ENCODE assay signal across 17 cellular contexts in the genomic region with DNA sequence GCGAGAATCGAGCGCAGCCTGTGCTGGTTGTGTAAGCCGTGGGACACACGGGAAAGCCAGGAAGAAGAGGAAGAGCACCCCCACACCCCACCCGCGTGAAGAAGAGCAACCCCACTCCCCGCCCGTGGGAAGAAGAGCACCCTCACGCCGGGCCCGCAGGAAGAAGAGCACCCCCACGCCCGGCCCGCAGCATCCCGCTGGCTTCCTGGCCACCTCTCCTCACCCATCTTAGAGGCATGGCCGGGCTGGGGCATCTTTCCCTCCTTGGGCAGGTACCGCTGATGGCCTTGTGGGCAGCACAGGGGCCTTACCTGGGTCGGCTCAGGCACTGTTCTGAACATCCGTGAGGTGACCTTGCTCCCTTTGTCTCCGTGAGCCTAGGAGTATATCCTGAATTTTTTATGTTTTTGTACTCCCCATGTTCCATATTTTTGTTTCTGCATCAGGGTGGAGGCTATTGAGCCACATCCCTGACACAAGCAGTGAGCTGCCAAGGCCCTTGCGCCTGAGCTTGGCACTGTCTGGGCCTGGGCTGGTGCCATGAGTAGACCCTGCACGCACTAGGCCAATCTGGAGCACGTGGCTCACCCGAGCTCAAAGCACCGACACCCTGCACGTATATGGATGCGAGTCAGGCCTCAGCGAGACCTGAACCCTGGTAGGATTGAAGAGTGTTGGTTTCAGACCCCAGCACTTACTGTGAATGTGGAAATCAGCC.
A peak's percentile ranks its signal among the peaks of the same experiment; 100 is the strongest.
DNase-seq lines count a peak whose midpoint lies in the region; ATAC-seq and TF ChIP-seq lines count a peak whose summit lies in the region.
"Had no signal": no experiment of that assay in that cellular context is flagged by ENCODE, and none has a peak within 500 bp of the region (broad histone marks: within the 10 kb centered on the region; RNA-seq: fewer than 3 reads in every experiment).

No MANE protein-coding gene starts in this region.

- H3K27ac Mint-ChIP-seq in activated CD8-positive, alpha-beta T cell treated with anti-CD3 and anti-CD28 coated beads, Interleukin-2, amount 10 ng/mL, durations not matched to agents 7 days and 5 days, result peak overlapping the region; percentile 36
- H3K27ac Mint-ChIP-seq in activated CD8-positive, alpha-beta T cell treated with anti-CD3 and anti-CD28 coated beads for 36 hours, result no peak overlapping the region
- H3K27ac Mint-ChIP-seq in stimulated activated memory B cell treated with anti-CD40 and anti-IgM and Interleukin-4, amounts not matched to agents 10 μg/mL and 1 μg/mL and 100 μg/mL, for 72 hours, result peak overlapping the region; percentile 35
- no peak overlapping the region for H3K27ac Mint-ChIP-seq in Caco-2 (ENCODE audit: unreplicated experiment)
- H3K27ac Mint-ChIP-seq: B cell had no signal

- H3K27me3 Mint-ChIP-seq in activated CD8-positive, alpha-beta T cell treated with anti-CD3 and anti-CD28 coated beads, Interleukin-2, amount 10 ng/mL, durations not matched to agents 7 days and 5 days (ENCODE audit: low read depth), result no peaks in the 10 kb centered on the region
- no peaks in the 10 kb centered on the region for H3K27me3 Mint-ChIP-seq in activated CD8-positive, alpha-beta T cell treated with anti-CD3 and anti-CD28 coated beads for 36 hours
- no peaks in the 10 kb centered on the region for H3K27me3 Mint-ChIP-seq in stimulated activated memory B cell treated with anti-CD40 and anti-IgM and Interleukin-4, amounts not matched to agents 10 μg/mL and 1 μg/mL and 100 μg/mL, for 72 hours
- H3K27me3 Mint-ChIP-seq in Caco-2 (ENCODE audit: insufficient read depth, unreplicated experiment), result no peaks in the 10 kb centered on the region
- H3K27me3 Mint-ChIP-seq: B cell had no signal

- H3K4me3 ChIP-seq in coronary artery (no peak overlapping the region), Caco-2 (ENCODE audit: low read depth, low read length) (no peak overlapping the region)
- H3K4me3 ChIP-seq: K562, Peyer's patch had no signal

- H3K27me3 ChIP-seq in Caco-2 (replicated peaks; ENCODE audit: control insufficient read depth, insufficient read depth, low read length), result no peaks in the 10 kb centered on the region
- H3K27me3 ChIP-seq: Peyer's patch had no signal

- H3K4me1 Mint-ChIP-seq in activated CD8-positive, alpha-beta T cell treated with anti-CD3 and anti-CD28 coated beads, Interleukin-2, amount 10 ng/mL, durations not matched to agents 7 days and 5 days (ENCODE audit: low read depth), result peaks cover 11% of the 10 kb centered on the region
- H3K4me1 Mint-ChIP-seq in activated CD8-positive, alpha-beta T cell treated with anti-CD3 and anti-CD28 coated beads for 36 hours (ENCODE audit: low read depth), result peaks cover 8% of the 10 kb centered on the region
- H3K4me1 Mint-ChIP-seq in stimulated activated memory B cell treated with anti-CD40 and anti-IgM and Interleukin-4, amounts not matched to agents 10 μg/mL and 1 μg/mL and 100 μg/mL, for 72 hours, result peaks cover 16% of the 10 kb centered on the region
- no peaks in the 10 kb centered on the region for H3K4me1 Mint-ChIP-seq in Caco-2 (ENCODE audit: low read depth, unreplicated experiment)

- no peaks in the 10 kb centered on the region for H3K36me3 ChIP-seq in Caco-2 (ENCODE audit: control insufficient read depth, insufficient read depth, low read length)

- POLR2A ChIA-PET in activated CD8-positive, alpha-beta T cell treated with anti-CD3 and anti-CD28 coated beads, Interleukin-2, amount 10 ng/mL, durations not matched to agents 7 days and 5 days (lab: Charles Lee), result no interaction called here
- POLR2A ChIA-PET in activated CD8-positive, alpha-beta T cell treated with anti-CD3 and anti-CD28 coated beads for 36 hours (lab: Charles Lee), result no interaction called here
- POLR2A ChIA-PET in Caco-2 (lab: Charles Lee), result no interaction called here

- TF ChIP-seq CTCF in activated CD8-positive, alpha-beta T cell treated with anti-CD3 and anti-CD28 coated beads for 36 hours (IDR thresholded peaks at IDR 0.05), result no peak
- no peak for TF ChIP-seq CTCF in coronary artery (IDR thresholded peaks at IDR 0.05)
- no peak for TF ChIP-seq CTCF in Caco-2 (IDR thresholded peaks at IDR 0.05; ENCODE audit: insufficient read depth in 1 of 2, low read depth in 1 of 2, low read length in 1 of 2, severe bottlenecking in 1 of 2, unreplicated experiment in 1 of 2)

- H3K9me3 Mint-ChIP-seq in activated CD8-positive, alpha-beta T cell treated with anti-CD3 and anti-CD28 coated beads, Interleukin-2, amount 10 ng/mL, durations not matched to agents 7 days and 5 days (ENCODE audit: insufficient read depth), result no peaks in the 10 kb centered on the region
- no peaks in the 10 kb centered on the region for H3K9me3 Mint-ChIP-seq in activated CD8-positive, alpha-beta T cell treated with anti-CD3 and anti-CD28 coated beads for 36 hours
- H3K9me3 Mint-ChIP-seq in stimulated activated memory B cell treated with anti-CD40 and anti-IgM and Interleukin-4, amounts not matched to agents 10 μg/mL and 1 μg/mL and 100 μg/mL, for 72 hours, result no peaks in the 10 kb centered on the region
- H3K9me3 Mint-ChIP-seq in Caco-2 (ENCODE audit: unreplicated experiment), result no peaks in the 10 kb centered on the region
- H3K9me3 Mint-ChIP-seq: H9 had no signal

- no peaks in the 10 kb centered on the region for H3K4me1 ChIP-seq in Caco-2

- CTCF ChIA-PET in activated CD8-positive, alpha-beta T cell treated with anti-CD3 and anti-CD28 coated beads, Interleukin-2, amount 10 ng/mL, durations not matched to agents 7 days and 5 days (lab: Charles Lee), result no interaction called here
- CTCF ChIA-PET in activated CD8-positive, alpha-beta T cell treated with anti-CD3 and anti-CD28 coated beads for 36 hours (lab: Charles Lee), result no interaction called here
- CTCF ChIA-PET in Caco-2 (lab: Charles Lee), result interaction anchor here (0.6 kb wide), 1 partner anchor 83 kb away, joined by 4 read pairs; no protein-coding TSS in a partner anchor

- peaks cover 23% of the 10 kb centered on the region for H3K36me3 Mint-ChIP-seq in activated CD8-positive, alpha-beta T cell treated with anti-CD3 and anti-CD28 coated beads, Interleukin-2, amount 10 ng/mL, durations not matched to agents 7 days and 5 days (ENCODE audit: low read depth)
- H3K36me3 Mint-ChIP-seq in activated CD8-positive, alpha-beta T cell treated with anti-CD3 and anti-CD28 coated beads for 36 hours (ENCODE audit: low read depth), result peaks cover 27% of the 10 kb centered on the region
- peaks cover 23% of the 10 kb centered on the region for H3K36me3 Mint-ChIP-seq in stimulated activated memory B cell treated with anti-CD40 and anti-IgM and Interleukin-4, amounts not matched to agents 10 μg/mL and 1 μg/mL and 100 μg/mL, for 72 hours
- peaks cover 18% of the 10 kb centered on the region for H3K36me3 Mint-ChIP-seq in Caco-2 (ENCODE audit: insufficient read depth, unreplicated experiment)

- no peak for ATAC-seq in activated CD8-positive, alpha-beta T cell treated with anti-CD3 and anti-CD28 coated beads, Interleukin-2, amount 10 ng/mL, durations not matched to agents 7 days and 5 days
- no peak for ATAC-seq in activated CD8-positive, alpha-beta T cell treated with anti-CD3 and anti-CD28 coated beads for 36 hours
- no peak for ATAC-seq in stimulated activated memory B cell treated with anti-CD40 and anti-IgM and Interleukin-4, amounts not matched to agents 10 μg/mL and 1 μg/mL and 100 μg/mL, for 72 hours
- ATAC-seq in HG03469 (IDR thresholded peaks at IDR 0.05; ENCODE audit: unreplicated experiment), result no peak

- intact Hi-C loops in activated CD8-positive, alpha-beta T cell treated with anti-CD3 and anti-CD28 coated beads for 36 hours (cut with micrococcal nuclease), result no loop called here
- intact Hi-C loops in Caco-2 (cut with micrococcal nuclease; ENCODE audit: unreplicated experiment), result no loop called here

- no TSS peak for BruUV-seq in Caco-2 (replicated peaks; lab: Mats Ljungman, UMichigan)

- no peak overlapping the region for H3K27ac ChIP-seq in coronary artery
- H3K27ac ChIP-seq: Peyer's patch had no signal

- no peak for DNase-seq in activated CD8-positive, alpha-beta T cell treated with anti-CD3 and anti-CD28 coated beads, Interleukin-2, amount 10 ng/mL, durations not matched to agents 7 days and 5 days
- DNase-seq in activated CD8-positive, alpha-beta T cell treated with anti-CD3 and anti-CD28 coated beads for 36 hours, result no peak
- DNase-seq in coronary artery (ENCODE audit: low spot score), result peak; percentile 47
- peak; percentile 49 for DNase-seq in mesenteric fat pad (ENCODE audit: low spot score)
- DNase-seq in Caco-2, result no peak
- DNase-seq in D341Med (ENCODE audit: low spot score), result no peak
- DNase-seq: GDM1, H9, NCI-H1105, NCI-H1694, NCI-H2081 treated with DMSO at 0.1 percent for 48 hours, SHP77 had no signal

- no peaks in the 10 kb centered on the region for H3K9me3 ChIP-seq in Caco-2
- H3K9me3 ChIP-seq: Peyer's patch had no signal

- no peak overlapping the region for H3K4me3 Mint-ChIP-seq in activated CD8-positive, alpha-beta T cell treated with anti-CD3 and anti-CD28 coated beads, Interleukin-2, amount 10 ng/mL, durations not matched to agents 7 days and 5 days
- H3K4me3 Mint-ChIP-seq in activated CD8-positive, alpha-beta T cell treated with anti-CD3 and anti-CD28 coated beads for 36 hours, result no peak overlapping the region
- H3K4me3 Mint-ChIP-seq in stimulated activated memory B cell treated with anti-CD40 and anti-IgM and Interleukin-4, amounts not matched to agents 10 μg/mL and 1 μg/mL and 100 μg/mL, for 72 hours, result no peak overlapping the region
- no peak overlapping the region for H3K4me3 Mint-ChIP-seq in Caco-2 (ENCODE audit: unreplicated experiment)
- H3K4me3 Mint-ChIP-seq: B cell, H9 had no signal

Comparison
In these comparisons a context has a peak if more than half of its experiments do, and no peak if none do; other contexts are left out.
1. H3K27ac Mint-ChIP-seq: peak in activated CD8-positive, alpha-beta T cell treated with anti-CD3 and anti-CD28 coated beads, Interleukin-2, amount 10 ng/mL, durations not matched to agents 7 days and 5 days (single experiment) and stimulated activated memory B cell treated with anti-CD40 and anti-IgM and Interleukin-4, amounts not matched to agents 10 μg/mL and 1 μg/mL and 100 μg/mL, for 72 hours (single experiment); none in activated CD8-positive, alpha-beta T cell treated with anti-CD3 and anti-CD28 coated beads for 36 hours (single experiment) and Caco-2 (single experiment).
2. DNase-seq: peak in coronary artery (single experiment) and mesenteric fat pad (single experiment); none in activated CD8-positive, alpha-beta T cell treated with anti-CD3 and anti-CD28 coated beads, Interleukin-2, amount 10 ng/mL, durations not matched to agents 7 days and 5 days (single experiment), activated CD8-positive, alpha-beta T cell treated with anti-CD3 and anti-CD28 coated beads for 36 hours (single experiment), Caco-2 (0 of 2) and D341Med (single experiment).